8 cellular contexts compared by ENCODE assay signal in the genomic region with DNA sequence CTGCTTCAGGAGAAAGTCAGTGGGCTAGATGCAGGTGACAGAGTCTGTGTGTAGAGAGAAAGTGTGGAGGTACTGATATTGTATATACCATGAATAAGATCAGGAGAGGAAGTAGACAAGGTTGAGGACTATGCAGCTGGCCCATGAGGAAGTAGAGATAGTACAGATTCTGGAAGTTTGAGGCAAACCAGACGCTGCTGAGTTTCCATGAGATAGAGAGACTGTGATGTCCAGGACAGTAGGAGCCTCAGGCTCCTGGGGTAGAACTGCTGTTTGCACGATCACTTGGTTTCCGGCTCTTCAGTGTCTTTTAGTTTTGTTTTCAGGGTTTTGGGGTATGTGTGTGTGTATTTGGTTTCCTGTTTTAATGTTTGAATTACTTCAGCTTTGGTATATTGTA. TPM values are rescaled to one million over a fixed set of nuclear protein-coding genes. Genes with fewer than 3 reads are reported as not detected.
DNase-seq lines count a peak whose midpoint lies in the region; ATAC-seq and TF ChIP-seq lines count a peak whose summit lies in the region.

No MANE protein-coding gene starts in this region.

- peaks cover 4% of the 10 kb centered on the region for H3K36me3 Mint-ChIP-seq in progenitor cell of endocrine pancreas (ENCODE audit: insufficient read depth)

- intact Hi-C loops in PC-9 (cut with micrococcal nuclease; ENCODE audit: unreplicated experiment): no loop called here

- H3K4me3 ChIP-seq in GM12865 (ENCODE audit: low read depth, low read length) (no peak overlapping the region; the same call in 1 of the 2 replicates), skeletal muscle tissue (ENCODE audit: low read length in 3 of 3) (no peak overlapping the region), PC-9 (no peak overlapping the region)

- no peaks in the 10 kb centered on the region for H3K79me2 ChIP-seq in PC-9 (ENCODE audit: low read depth)

- CTCF ChIA-PET in PC-9 (lab: Charles Lee): interaction anchor here (0.7 kb wide), 1 partner anchor 47 kb away, joined by 9 read pairs; no protein-coding TSS in a partner anchor

- no peaks in the 10 kb centered on the region for H3K9me3 ChIP-seq in skeletal muscle tissue (ENCODE audit: control insufficient read depth in 3 of 3, low read length in 3 of 3)
- no peaks in the 10 kb centered on the region; the same call in 1 of the 2 replicates for H3K9me3 ChIP-seq in PC-9 (ENCODE audit: insufficient read depth, low read depth)

- no peak overlapping the region for H3K27ac Mint-ChIP-seq in progenitor cell of endocrine pancreas

- ATAC-seq in GM21360 (IDR thresholded peaks at IDR 0.05; ENCODE audit: unreplicated experiment) (peak; percentile 76), HG03520 (IDR thresholded peaks at IDR 0.05; ENCODE audit: unreplicated experiment) (peak; percentile 69)

- H3F3A ChIP-seq in PC-9 (ENCODE audit: insufficient read depth, low read depth): no peaks in the 10 kb centered on the region

- no peak overlapping the region for H3K4me3 Mint-ChIP-seq in progenitor cell of endocrine pancreas (ENCODE audit: low read depth)

- DNase-seq in GM12865 (ENCODE audit: low read depth) (peak; percentile 82), DMS53 treated with DMSO at 0.1 percent for 48 hours (lab: John Stamatoyannopoulos, UW; ENCODE audit: unreplicated experiment) (no peak), PC-9 (no peak), progenitor cell of endocrine pancreas (ENCODE audit: low spot score, unreplicated experiment) (no peak)
- DNase-seq in activated effector memory CD4-positive, alpha-beta T cell treated with Interleukin-2 at 50 U/mL for 16 hours: peak; percentile 10

- no TSS peak for BruUV-seq in PC-9 (replicated peaks; lab: Mats Ljungman, UMichigan)

- H3K9me2 ChIP-seq in PC-9 (ENCODE audit: insufficient read depth): no peaks in the 10 kb centered on the region

- H3K36me3 ChIP-seq in skeletal muscle tissue (ENCODE audit: control insufficient read depth in 3 of 3, insufficient read depth in 3 of 3, low read length in 3 of 3): no peaks in the 10 kb centered on the region
- no peaks in the 10 kb centered on the region for H3K36me3 ChIP-seq in PC-9 (ENCODE audit: low read depth)

- no peaks in the 10 kb centered on the region for H3K9me3 Mint-ChIP-seq in progenitor cell of endocrine pancreas (ENCODE audit: low read depth)

- POLR2A ChIA-PET in PC-9 (lab: Charles Lee; ENCODE audit: unreplicated experiment): no interaction called here

- H2AFZ ChIP-seq in PC-9: no peak overlapping the region

- TF ChIP-seq CTCF in GM12865 (IDR thresholded peaks at IDR 0.05; ENCODE audit: insufficient read depth, low read depth, low read length, missing control alignments) (no peak), PC-9 (conservative IDR thresholded peaks at IDR 0.05) (no peak), progenitor cell of endocrine pancreas (IDR thresholded peaks at IDR 0.05; ENCODE audit: unreplicated experiment) (no peak)

- H4K20me1 ChIP-seq in PC-9 (ENCODE audit: insufficient read depth): no peaks in the 10 kb centered on the region

- H3K4me2 ChIP-seq in PC-9: no peak overlapping the region

- H3K27ac ChIP-seq in skeletal muscle tissue (ENCODE audit: low read depth, low read length) (peak overlapping the region; percentile 52), PC-9 (no peak overlapping the region)

- peaks cover 0 to 4% (median 0%) of the 10 kb centered on the region in 3 donors for H3K4me1 ChIP-seq in skeletal muscle tissue (ENCODE audit: control insufficient read depth in 3 of 3, insufficient read depth in 3 of 3, low read length in 3 of 3)
- H3K4me1 ChIP-seq in PC-9 (replicated peaks; ENCODE audit: insufficient read depth): no peaks in the 10 kb centered on the region

- peaks cover 26% of the 10 kb centered on the region for H3K4me1 Mint-ChIP-seq in progenitor cell of endocrine pancreas (ENCODE audit: low read depth)

- H3K9ac ChIP-seq in skeletal muscle tissue (ENCODE audit: low read depth in 1 of 3, low read length in 3 of 3): no peak overlapping the region

- H3K27me3 ChIP-seq in skeletal muscle tissue (ENCODE audit: control insufficient read depth in 3 of 3, insufficient read depth in 3 of 3, low read length in 3 of 3): no peaks in the 10 kb centered on the region
- no peaks in the 10 kb centered on the region for H3K27me3 ChIP-seq in PC-9 (ENCODE audit: insufficient read depth, low read depth)

- H3K27me3 Mint-ChIP-seq in progenitor cell of endocrine pancreas: no peaks in the 10 kb centered on the region

RNA-seq across cellular contexts. Expression of a gene that starts 13.6 kb away (rescaled TPM):
- total RNA-seq in skeletal muscle tissue (6.3 TPM), PC-9 (2021) (4.1 and 7.1 TPM in 2 replicates), progenitor cell of endocrine pancreas (35.5 and 36.3 TPM in 2 replicates)

Comparison
In these comparisons a context has a peak if more than half of its experiments do, and no peak if none do; other contexts are left out.
1. DNase-seq: peak in GM12865 (single experiment) and activated effector memory CD4-positive, alpha-beta T cell treated with Interleukin-2 at 50 U/mL for 16 hours (single experiment); none in DMS53 treated with DMSO at 0.1 percent for 48 hours (single experiment), PC-9 (0 of 2) and progenitor cell of endocrine pancreas (single experiment).